8 cellular contexts compared by ENCODE assay signal in the genomic region with DNA sequence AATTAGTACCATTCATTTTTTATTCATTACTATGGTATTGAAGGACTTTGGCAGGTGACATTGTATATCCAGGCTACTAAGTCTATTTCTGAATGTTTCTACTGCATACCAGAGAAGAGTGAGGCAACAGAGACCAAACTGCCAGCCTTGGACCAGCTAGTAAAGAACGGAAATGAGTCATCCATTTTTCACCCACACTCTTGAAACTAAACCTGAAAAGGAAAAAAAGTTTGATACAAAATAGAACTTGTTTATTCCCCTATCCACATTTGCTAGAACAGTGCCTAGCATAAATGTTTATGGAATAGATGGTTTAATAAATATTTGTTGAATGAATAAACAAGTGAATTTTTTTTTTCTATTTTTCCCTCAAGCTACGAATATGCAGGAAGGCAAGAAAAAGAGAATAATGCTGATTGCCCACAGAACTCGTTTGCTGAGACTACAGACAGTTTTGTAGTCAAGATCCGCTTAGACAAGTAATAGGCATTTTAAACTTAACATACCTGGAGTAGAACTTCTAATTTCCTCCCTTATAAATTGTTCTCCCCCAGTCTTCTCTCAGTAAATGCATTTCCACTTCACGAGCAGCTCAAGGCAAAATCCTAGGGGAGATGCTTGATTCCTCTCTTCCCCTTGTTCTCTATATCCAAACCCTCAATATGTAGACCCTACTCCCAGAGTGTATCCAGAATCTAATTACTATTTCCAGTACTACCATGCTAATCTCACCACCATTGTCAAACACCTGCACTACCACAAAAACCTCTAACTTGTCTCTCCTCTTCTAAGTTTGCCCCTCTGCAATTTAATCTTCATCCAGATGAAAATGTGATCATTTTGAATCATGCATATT.
DNase-seq lines count a peak whose midpoint lies in the region; ATAC-seq and TF ChIP-seq lines count a peak whose summit lies in the region.

No MANE protein-coding gene starts in this region.

- peak overlapping the region; percentile 56 for H3K4me3 ChIP-seq in OCI-LY3 (ENCODE audit: low read length)

- no peak overlapping the region for H2AFZ ChIP-seq in OCI-LY3 (ENCODE audit: low read depth, low read length)

- peaks cover 3% of the 10 kb centered on the region for H3K36me3 Mint-ChIP-seq in activated naive CD4-positive, alpha-beta T cell treated with anti-CD3 and anti-CD28 coated beads, Interleukin-2, amount 50 U/mL, for 24 hours
- H3K36me3 Mint-ChIP-seq in nephron progenitor cell (ENCODE audit: low read depth) = no peaks in the 10 kb centered on the region

- peak overlapping the region; percentile 41; the same call in 1 of the 2 replicates for H3K9ac ChIP-seq in OCI-LY3 (ENCODE audit: low read length)

- peaks cover 56% of the 10 kb centered on the region for H3K4me1 Mint-ChIP-seq in activated naive CD4-positive, alpha-beta T cell treated with anti-CD3 and anti-CD28 coated beads, Interleukin-2, amount 50 U/mL, for 24 hours
- H3K4me1 Mint-ChIP-seq in stimulated activated naive CD8-positive, alpha-beta T cell treated with anti-CD3 and anti-CD28 coated beads, Interleukin-15, amount 100 ng/mL, for 72 hours = peaks cover 56% of the 10 kb centered on the region
- H3K4me1 Mint-ChIP-seq in nephron progenitor cell = no peaks in the 10 kb centered on the region

- H3K9me3 ChIP-seq in OCI-LY3 (ENCODE audit: insufficient read depth, low read length) = no peaks in the 10 kb centered on the region

- H4K20me1 ChIP-seq in OCI-LY3 (ENCODE audit: insufficient read depth, low read length) = no peaks in the 10 kb centered on the region

- DNase-seq in activated T-cell treated with anti-CD3 and anti-CD28 coated beads for 24 hours (ENCODE audit: low read depth) = peak; percentile 11
- DNase-seq in activated T-cell treated with anti-CD3 and anti-CD28 coated beads, Interleukin-2, amount 50 U/mL, for 1 hour = no peak
- peak; percentile 95 for DNase-seq in iris pigment epithelial cell (ENCODE audit: low read depth)
- peak; percentile 41 to 59 for DNase-seq in stimulated activated naive CD8-positive, alpha-beta T cell treated with anti-CD3 and anti-CD28 coated beads, Interleukin-15, amount 100 ng/mL, for 72 hours
- no peak for DNase-seq in nephron progenitor cell

- no peaks in the 10 kb centered on the region for H3K9me3 Mint-ChIP-seq in activated naive CD4-positive, alpha-beta T cell treated with anti-CD3 and anti-CD28 coated beads, Interleukin-2, amount 50 U/mL, for 24 hours
- no peaks in the 10 kb centered on the region for H3K9me3 Mint-ChIP-seq in stimulated activated naive CD8-positive, alpha-beta T cell treated with anti-CD3 and anti-CD28 coated beads, Interleukin-15, amount 100 ng/mL, for 72 hours
- no peaks in the 10 kb centered on the region for H3K9me3 Mint-ChIP-seq in nephron progenitor cell

- H3K4me1 ChIP-seq in OCI-LY3 (ENCODE audit: low read length) = peaks cover 61% of the 10 kb centered on the region

- no peaks in the 10 kb centered on the region for H3K36me3 ChIP-seq in OCI-LY3 (replicated peaks; ENCODE audit: low read depth, low read length)

- peak overlapping the region; percentile 53 for H3K4me3 Mint-ChIP-seq in activated naive CD4-positive, alpha-beta T cell treated with anti-CD3 and anti-CD28 coated beads, Interleukin-2, amount 50 U/mL, for 24 hours
- H3K4me3 Mint-ChIP-seq in stimulated activated naive CD8-positive, alpha-beta T cell treated with anti-CD3 and anti-CD28 coated beads, Interleukin-15, amount 100 ng/mL, for 72 hours = peak overlapping the region; percentile 67 to 68
- H3K4me3 Mint-ChIP-seq in nephron progenitor cell = no peak overlapping the region

- peak overlapping the region; percentile 81 for H3K27ac ChIP-seq in OCI-LY3 (ENCODE audit: low read length)

- no peaks in the 10 kb centered on the region for H3K27me3 Mint-ChIP-seq in activated naive CD4-positive, alpha-beta T cell treated with anti-CD3 and anti-CD28 coated beads, Interleukin-2, amount 50 U/mL, for 24 hours
- no peaks in the 10 kb centered on the region for H3K27me3 Mint-ChIP-seq in stimulated activated naive CD8-positive, alpha-beta T cell treated with anti-CD3 and anti-CD28 coated beads, Interleukin-15, amount 100 ng/mL, for 72 hours
- no peaks in the 10 kb centered on the region for H3K27me3 Mint-ChIP-seq in nephron progenitor cell (ENCODE audit: low read depth, poor library complexity)

- peak overlapping the region; percentile 95 for H3K27ac Mint-ChIP-seq in activated naive CD4-positive, alpha-beta T cell treated with anti-CD3 and anti-CD28 coated beads, Interleukin-2, amount 50 U/mL, for 24 hours
- H3K27ac Mint-ChIP-seq in stimulated activated naive CD8-positive, alpha-beta T cell treated with anti-CD3 and anti-CD28 coated beads, Interleukin-15, amount 100 ng/mL, for 72 hours = peak overlapping the region; percentile 91 to 93
- no peak overlapping the region for H3K27ac Mint-ChIP-seq in nephron progenitor cell

- H3K79me2 ChIP-seq in OCI-LY3 (ENCODE audit: low read length) = no peaks in the 10 kb centered on the region

- peak; percentile 68 for ATAC-seq in HG02938 (IDR thresholded peaks at IDR 0.05; ENCODE audit: unreplicated experiment)
- peak; percentile 68 for ATAC-seq in stimulated activated naive CD8-positive, alpha-beta T cell treated with anti-CD3 and anti-CD28 coated beads, Interleukin-15, amount 100 ng/mL, for 72 hours

- no peaks in the 10 kb centered on the region for H3K27me3 ChIP-seq in OCI-LY3 (ENCODE audit: low read depth, low read length)

- TF ChIP-seq CTCF in OCI-LY3 (IDR thresholded peaks at IDR 0.05; ENCODE audit: low read depth, low read length) = no peak
- TF ChIP-seq CTCF in nephron progenitor cell (IDR thresholded peaks at IDR 0.05) = no peak

- H3K4me2 ChIP-seq in OCI-LY3 (ENCODE audit: low read length) = peak overlapping the region; percentile 69

Comparison
In these comparisons a context has a peak if more than half of its experiments do, and no peak if none do; other contexts are left out.
1. DNase-seq: peak in activated T-cell treated with anti-CD3 and anti-CD28 coated beads for 24 hours (single experiment), iris pigment epithelial cell (single experiment) and stimulated activated naive CD8-positive, alpha-beta T cell treated with anti-CD3 and anti-CD28 coated beads, Interleukin-15, amount 100 ng/mL, for 72 hours (2 of 2); none in activated T-cell treated with anti-CD3 and anti-CD28 coated beads, Interleukin-2, amount 50 U/mL, for 1 hour (single experiment) and nephron progenitor cell (single experiment).